Comparison of ENCODE assay signal across 14 cellular contexts in genomic region chrX:104668550-104668949, GRCh38.
DNase-seq lines count a peak whose midpoint lies in the region; ATAC-seq, FAIRE-seq and TF ChIP-seq lines count a peak whose summit lies in the region.
"Had no signal": no experiment of that assay in that cellular context is flagged by ENCODE, and none has a peak within 500 bp of the region (broad histone marks: within the 10 kb centered on the region; RNA-seq: fewer than 3 reads in every experiment).

No MANE protein-coding gene starts in this region.

- ATAC-seq in HG03025 (IDR thresholded peaks at IDR 0.05; ENCODE audit: low FRiP score, unreplicated experiment) (no peak), HG02852 (IDR thresholded peaks at IDR 0.05; ENCODE audit: unreplicated experiment) (no peak)
- ATAC-seq: activated CD8-positive, alpha-beta memory T cell treated with anti-CD3 and anti-CD28 coated beads, Interleukin-2, amount 10 ng/mL, durations not matched to agents 7 days and 5 days; lower lobe of right lung; sciatic nerve had no signal

- no peaks in the 10 kb centered on the region for H3K27me3 ChIP-seq in bronchial epithelial cell (ENCODE audit: control insufficient read depth, insufficient read depth, low read length)

- H3K4me3 ChIP-seq in LNCaP clone FGC (ENCODE audit: low read depth, low read length) (no peak overlapping the region), bronchial epithelial cell (ENCODE audit: low read depth, low read length) (no peak overlapping the region)
- H3K4me3 ChIP-seq: lower lobe of right lung had no signal

- FAIRE-seq in bronchial epithelial cell (lab: Jason Lieb, UNC): no peak

- TF ChIP-seq CTCF in LNCaP clone FGC (IDR thresholded peaks at IDR 0.05; ENCODE audit: control insufficient read depth, extremely low read depth, insufficient read depth): peak; percentile 24; the same call in 1 of the 2 replicates
- TF ChIP-seq CTCF in bronchial epithelial cell (IDR thresholded peaks at IDR 0.05; ENCODE audit: insufficient read depth, low read length, severe bottlenecking): peak; percentile 11

- peak; percentile 63 for DNase-seq in DMS53 (lab: John Stamatoyannopoulos, UW)
- no peak for DNase-seq in LNCaP clone FGC (ENCODE audit: low read depth)
- DNase-seq in bronchial epithelial cell (ENCODE audit: low read depth): peak; percentile 33
- peak; percentile 43 for DNase-seq in myocyte (ENCODE audit: low read depth)
- no peak for DNase-seq in stimulated activated CD4-positive, alpha-beta T cell treated with anti-CD3 and anti-CD28 coated beads, Interleukin-2, amount 100 ng/mL, for 24 hours
- DNase-seq in activated naive CD4-positive, alpha-beta T cell treated with Interleukin-2 at 50 U/mL for 16 hours: no peak
- DNase-seq: activated CD8-positive, alpha-beta memory T cell treated with anti-CD3 and anti-CD28 coated beads, Interleukin-2, amount 10 ng/mL, durations not matched to agents 7 days and 5 days; amniotic stem cell; CD4-positive, CD25-positive, alpha-beta regulatory T cell; lower lobe of right lung; T-helper 1 cell had no signal

- H3K36me3 ChIP-seq in bronchial epithelial cell (ENCODE audit: control insufficient read depth, insufficient read depth, low read length): no peaks in the 10 kb centered on the region
- H3K36me3 ChIP-seq: lower lobe of right lung had no signal

Comparison
In these comparisons a context has a peak if more than half of its experiments do, and no peak if none do; other contexts are left out.
1. DNase-seq: peak in DMS53 (single experiment), bronchial epithelial cell (single experiment) and myocyte (single experiment); none in LNCaP clone FGC (single experiment), stimulated activated CD4-positive, alpha-beta T cell treated with anti-CD3 and anti-CD28 coated beads, Interleukin-2, amount 100 ng/mL, for 24 hours (0 of 2) and activated naive CD4-positive, alpha-beta T cell treated with Interleukin-2 at 50 U/mL for 16 hours (single experiment).